8 cellular contexts compared by ENCODE assay signal in genomic region chr17:55735784-55736405, GRCh38. TPM values are rescaled to one million over a fixed set of nuclear protein-coding genes. Genes with fewer than 3 reads are reported as not detected.
DNase-seq lines count a peak whose midpoint lies in the region; ATAC-seq, FAIRE-seq and TF ChIP-seq lines count a peak whose summit lies in the region.

No MANE protein-coding gene starts in this region.

- H3K4me3 ChIP-seq in endothelial cell of umbilical vein (replicated peaks in 1 of 3; ENCODE audit: insufficient read depth in 1 of 3, low read depth in 1 of 3, low read length in 3 of 3), result no peak overlapping the region
- no peak overlapping the region for H3K4me3 ChIP-seq in parathyroid adenoma (ENCODE audit: low read depth, low read length)
- no peak overlapping the region for H3K4me3 ChIP-seq in CD8-positive, alpha-beta memory T cell (ENCODE audit: low read length)

- TF ChIP-seq CTCF in endothelial cell of umbilical vein (IDR thresholded peaks at IDR 0.05; ENCODE audit: extremely low read depth in 1 of 2, insufficient read depth in 1 of 2, low read depth in 1 of 2, low read length in 2 of 2), result peak; percentile 44 to 54
- TF ChIP-seq CTCF in parathyroid adenoma (IDR thresholded peaks at IDR 0.05), result peak; percentile 46

- H3K27me3 ChIP-seq in endothelial cell of umbilical vein (ENCODE audit: control insufficient read depth in 2 of 2, insufficient read depth in 2 of 2, low read length in 2 of 2) (no peaks in the 10 kb centered on the region), parathyroid adenoma (ENCODE audit: control insufficient read depth, insufficient read depth, low read length) (no peaks in the 10 kb centered on the region)
- no peaks in the 10 kb centered on the region for H3K27me3 ChIP-seq in CD8-positive, alpha-beta memory T cell (ENCODE audit: insufficient read depth, low read length, poor library complexity, severe bottlenecking)

- dilution Hi-C loops in endothelial cell of umbilical vein (cut with MboI; ENCODE audit: extremely low pct_ligation_motif_present, low sequenced_read_pairs), result no loop called here

- no peaks in the 10 kb centered on the region for H3K4me1 ChIP-seq in endothelial cell of umbilical vein (ENCODE audit: control insufficient read depth, extremely low read depth, insufficient read depth, low read length)
- no peaks in the 10 kb centered on the region for H3K4me1 ChIP-seq in parathyroid adenoma
- no peaks in the 10 kb centered on the region for H3K4me1 ChIP-seq in CD8-positive, alpha-beta memory T cell (ENCODE audit: insufficient read depth, low read length)

- H3K4me1 Mint-ChIP-seq in T-helper 17 cell, result peaks cover 10% of the 10 kb centered on the region
- H3K4me1 Mint-ChIP-seq in CD8-positive, alpha-beta memory T cell, result peaks cover 0 to 1% (median 0%) of the 10 kb centered on the region in 3 donors

- no peak overlapping the region for H3K27ac ChIP-seq in endothelial cell of umbilical vein (ENCODE audit: insufficient read depth, low read depth, low read length)
- no peak overlapping the region for H3K27ac ChIP-seq in parathyroid adenoma
- no peak overlapping the region for H3K27ac ChIP-seq in CD8-positive, alpha-beta memory T cell (ENCODE audit: low read depth, low read length)

- TF ChIP-seq POLR2A in endothelial cell of umbilical vein (IDR thresholded peaks at IDR 0.05; ENCODE audit: low read depth, low read length), result no peak

- no peak overlapping the region for H2AFZ ChIP-seq in endothelial cell of umbilical vein (ENCODE audit: low read depth, low read length)
- no peak overlapping the region for H2AFZ ChIP-seq in parathyroid adenoma

- no peaks in the 10 kb centered on the region for H3K79me2 ChIP-seq in endothelial cell of umbilical vein (ENCODE audit: control insufficient read depth, insufficient read depth, low read length)
- no peaks in the 10 kb centered on the region for H3K79me2 ChIP-seq in parathyroid adenoma

- H3K4me2 ChIP-seq in endothelial cell of umbilical vein (ENCODE audit: insufficient read depth, low read length), result no peak overlapping the region
- no peak overlapping the region for H3K4me2 ChIP-seq in parathyroid adenoma (ENCODE audit: low read length)

- H3K27ac Mint-ChIP-seq in T-helper 17 cell, result no peak overlapping the region
- H3K27ac Mint-ChIP-seq in CD8-positive, alpha-beta memory T cell, result no peak overlapping the region

- ATAC-seq in T-helper 17 cell, result peak; percentile 49
- ATAC-seq in HG03135 (IDR thresholded peaks at IDR 0.05; ENCODE audit: unreplicated experiment), result no peak
- no peak for ATAC-seq in HG02973 (IDR thresholded peaks at IDR 0.05; ENCODE audit: unreplicated experiment)

- H3K9me1 ChIP-seq in endothelial cell of umbilical vein (replicated peaks; ENCODE audit: control insufficient read depth, extremely low read depth, insufficient read depth, low read length), result no peaks in the 10 kb centered on the region

- H3K9me3 ChIP-seq in T-helper 17 cell (ENCODE audit: control insufficient read depth, low read length, poor library complexity, severe bottlenecking), result no peaks in the 10 kb centered on the region
- H3K9me3 ChIP-seq in endothelial cell of umbilical vein (replicated peaks; ENCODE audit: control insufficient read depth, insufficient read depth, low read length), result no peaks in the 10 kb centered on the region
- H3K9me3 ChIP-seq in parathyroid adenoma (ENCODE audit: control insufficient read depth, low read length), result no peaks in the 10 kb centered on the region
- no peaks in the 10 kb centered on the region for H3K9me3 ChIP-seq in CD8-positive, alpha-beta memory T cell (ENCODE audit: low read length)

- FAIRE-seq in endothelial cell of umbilical vein (lab: Jason Lieb, UNC), result peak; percentile 59

- no peaks in the 10 kb centered on the region for H3K9me3 Mint-ChIP-seq in CD8-positive, alpha-beta memory T cell

- H3K36me3 ChIP-seq in endothelial cell of umbilical vein (ENCODE audit: control insufficient read depth in 2 of 2, extremely low read depth in 1 of 2, insufficient read depth in 2 of 2, low read length in 2 of 2) (no peaks in the 10 kb centered on the region), parathyroid adenoma (ENCODE audit: control insufficient read depth, insufficient read depth, low read length) (no peaks in the 10 kb centered on the region)
- H3K36me3 ChIP-seq in CD8-positive, alpha-beta memory T cell (ENCODE audit: insufficient read depth, low read length), result no peaks in the 10 kb centered on the region

- DNase-seq in EH (ENCODE audit: low read depth), result peak; percentile 63
- peak; percentile 12 for DNase-seq in HuH-7 (ENCODE audit: low spot score)
- no peak for DNase-seq in T-helper 17 cell
- DNase-seq in endothelial cell of umbilical vein (ENCODE audit: low read depth, low spot score), result peak; percentile 32
- no peak for DNase-seq in CD8-positive, alpha-beta memory T cell

- H3K4me3 Mint-ChIP-seq in T-helper 17 cell, result no peak overlapping the region
- H3K4me3 Mint-ChIP-seq in CD8-positive, alpha-beta memory T cell, result no peak overlapping the region

- CTCF ChIA-PET in endothelial cell of umbilical vein (lab: Charles Lee), result interaction anchor here (0.5 to 4.3 kb wide), 20 partner anchors 9 to 236 kb away, joined by 3 to 45 read pairs (median 5); partner anchors contain the start of genes PCTP and TMEM100
- CTCF ChIA-PET in CD8-positive, alpha-beta memory T cell (lab: Charles Lee), result interaction anchor here (1.2 to 1.4 kb wide), 2 partner anchors 15 to 17 kb away, joined by 3 to 6 read pairs; partner anchors contain the start of gene PCTP

- H3K9ac ChIP-seq in endothelial cell of umbilical vein (replicated peaks; ENCODE audit: extremely low read depth, insufficient read depth, low read length) (no peak overlapping the region), parathyroid adenoma (no peak overlapping the region)

- POLR2A ChIA-PET in endothelial cell of umbilical vein (lab: Charles Lee), result no interaction called here
- POLR2A ChIA-PET in CD8-positive, alpha-beta memory T cell (lab: Charles Lee), result no interaction called here

- intact Hi-C loops in endothelial cell of umbilical vein (cut with micrococcal nuclease), result loop anchor here (2.0 kb wide), 2 partner anchors 15 to 35 kb away; partner anchors contain the start of gene PCTP

- peaks cover 42% of the 10 kb centered on the region for H3K27me3 Mint-ChIP-seq in T-helper 17 cell
- peaks cover 7 to 25% of the 10 kb centered on the region in 2 donors for H3K27me3 Mint-ChIP-seq in CD8-positive, alpha-beta memory T cell

- H3K36me3 Mint-ChIP-seq in T-helper 17 cell (ENCODE audit: low read depth), result peaks cover 3% of the 10 kb centered on the region
- peaks cover 0 to 1% (median 0%) of the 10 kb centered on the region in 3 donors for H3K36me3 Mint-ChIP-seq in CD8-positive, alpha-beta memory T cell

- no peaks in the 10 kb centered on the region for H4K20me1 ChIP-seq in endothelial cell of umbilical vein (replicated peaks; ENCODE audit: control insufficient read depth, extremely low read depth, insufficient read depth, low read length)

- no TSS peak for BruUV-seq in endothelial cell of umbilical vein (replicated peaks; lab: Mats Ljungman, UMichigan)

TF ChIP-seq in endothelial cell of umbilical vein, 7 proteins besides CTCF, POLR2A, EP300 and RAD21:
- TF ChIP-seq MAX (IDR thresholded peaks at IDR 0.05; ENCODE audit: insufficient read depth, insufficient read length), result no peak
- TF ChIP-seq JUN (IDR thresholded peaks at IDR 0.05; ENCODE audit: borderline replicate concordance, insufficient read depth, insufficient read length, low read depth), result no peak

RNA-seq across cellular contexts. Expression of gene TMEM100, which starts 13.2 kb away (rescaled TPM):
- total RNA-seq in T-helper 17 cell (not detected), endothelial cell of umbilical vein (not detected in 2 replicates)
- polyA plus RNA-seq in endothelial cell of umbilical vein, result 0.05 TPM in 1 of 2 replicates, not detected in the other
- 0.04 and 0.08 TPM in 2 replicates for polyA plus RNA-seq in endothelial cell of umbilical vein (2011; cell fraction: cytosol; rRNA removed)
- 0.33 TPM in 1 of 2 replicates, not detected in the other for polyA plus RNA-seq in endothelial cell of umbilical vein (2011; cell fraction: nucleus; rRNA removed)
- not detected in 2 replicates for polyA plus RNA-seq in endothelial cell of umbilical vein (2012)
- polyA minus RNA-seq in endothelial cell of umbilical vein, result not detected in 2 replicates
- polyA minus RNA-seq in endothelial cell of umbilical vein (2011; cell fraction: cytosol; rRNA and poly(A)+ RNA removed), result not detected
- not detected in 2 replicates for polyA minus RNA-seq in endothelial cell of umbilical vein (2011; cell fraction: nucleus; rRNA and poly(A)+ RNA removed)
- total RNA-seq in CD8-positive, alpha-beta memory T cell, result not detected
- polyA plus RNA-seq in CD8-positive, alpha-beta memory T cell, result not detected

RNA-seq across cellular contexts. Expression of gene PCTP, which starts 15.0 kb away (rescaled TPM):
- total RNA-seq in T-helper 17 cell (1 to 10 TPM; 1.5 to 8.8 TPM), endothelial cell of umbilical vein (13.5 and 14.5 TPM in 2 replicates)
- polyA plus RNA-seq in endothelial cell of umbilical vein, result 15.0 and 18.3 TPM in 2 replicates
- 18.3 and 20.3 TPM in 2 replicates for polyA plus RNA-seq in endothelial cell of umbilical vein (2011; cell fraction: cytosol; rRNA removed)
- polyA plus RNA-seq in endothelial cell of umbilical vein (2011; cell fraction: nucleus; rRNA removed), result 10.9 and 14.2 TPM in 2 replicates
- 13.7 and 16.3 TPM in 2 replicates for polyA plus RNA-seq in endothelial cell of umbilical vein (2012)
- 18.2 and 23.7 TPM in 2 replicates for polyA minus RNA-seq in endothelial cell of umbilical vein
- 0.92 TPM for polyA minus RNA-seq in endothelial cell of umbilical vein (2011; cell fraction: cytosol; rRNA and poly(A)+ RNA removed)
- 5.2 and 7.4 TPM in 2 replicates for polyA minus RNA-seq in endothelial cell of umbilical vein (2011; cell fraction: nucleus; rRNA and poly(A)+ RNA removed)
- 1 to 10 TPM; 8.4 to 8.5 TPM for total RNA-seq in CD8-positive, alpha-beta memory T cell
- polyA plus RNA-seq in CD8-positive, alpha-beta memory T cell, result 3.5 TPM

Comparison
In these comparisons a context has a peak if more than half of its experiments do, and no peak if none do; other contexts are left out.
1. DNase-seq: peak in EH (single experiment), HuH-7 (single experiment) and endothelial cell of umbilical vein (single experiment); none in T-helper 17 cell (0 of 3) and CD8-positive, alpha-beta memory T cell (0 of 5).